Comparison of ENCODE assay signal across 8 cellular contexts in the genomic region with DNA sequence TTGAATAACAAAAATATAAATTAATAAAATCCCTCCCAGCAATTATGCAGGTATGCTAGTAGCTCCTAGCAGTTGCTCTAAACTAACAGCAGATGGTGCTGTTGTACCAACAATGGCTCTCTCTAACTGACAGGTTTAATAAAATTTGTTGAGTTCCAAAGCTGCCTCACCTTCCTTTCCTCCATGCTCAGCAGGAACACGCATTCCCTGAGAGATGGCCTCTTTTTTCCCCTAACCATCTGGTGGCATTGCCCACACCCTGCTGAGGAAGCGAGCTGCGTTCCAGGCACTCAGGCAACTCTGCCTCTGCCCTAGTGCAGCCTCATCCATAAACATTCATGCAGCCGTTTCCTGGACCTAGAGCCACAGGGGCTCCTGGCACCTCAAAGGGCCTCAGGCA.
DNase-seq lines count a peak whose midpoint lies in the region; ATAC-seq lines count a peak whose summit lies in the region.

No MANE protein-coding gene starts in this region.

- peak in 1 of 2 donors; percentile 11 for DNase-seq in activated naive CD4-positive, alpha-beta T cell treated with anti-CD3 and anti-CD28 coated beads, Interleukin-2, amount 50 U/mL, for 72 hours (ENCODE audit: low spot score in 2 of 2)
- no peak for DNase-seq in activated naive CD4-positive, alpha-beta T cell treated with Interleukin-2 at 50 U/mL for 16 hours
- DNase-seq in NCI-H2227 (lab: John Stamatoyannopoulos, UW; ENCODE audit: unreplicated experiment) (peak; percentile 63), activated T-cell treated with anti-CD3 and anti-CD28 coated beads for 4 hours (peak; percentile 11), glomerular endothelial cell (ENCODE audit: extremely low read depth, low read depth, low spot score) (peak; percentile 44), trophoblast cell (peak; percentile 16 to 90)

- no peak overlapping the region for H2BK120ac ChIP-seq in trophoblast cell (ENCODE audit: insufficient read depth, low read length, poor library complexity)

- no peak overlapping the region for H3K23ac ChIP-seq in trophoblast cell (ENCODE audit: low read length)

- H2BK12ac ChIP-seq in trophoblast cell (ENCODE audit: low read length), result no peak overlapping the region

- no peak overlapping the region for H4K91ac ChIP-seq in trophoblast cell (ENCODE audit: low read depth, low read length)

- no peak overlapping the region for H3K9ac ChIP-seq in trophoblast cell (ENCODE audit: low read length)

- H3K27ac ChIP-seq in trophoblast cell (ENCODE audit: low read depth, low read length), result no peak overlapping the region

- no peaks in the 10 kb centered on the region for H3K36me3 ChIP-seq in trophoblast cell (ENCODE audit: control insufficient read depth in 1 of 2, insufficient read depth in 2 of 2, low read length in 2 of 2)

- no peaks in the 10 kb centered on the region for H3K27me3 ChIP-seq in trophoblast cell (ENCODE audit: insufficient read depth, low read length)

- peaks cover 2% of the 10 kb centered on the region for H3K9me3 ChIP-seq in trophoblast cell (ENCODE audit: insufficient read depth, low read depth, low read length)

- no peak overlapping the region for H3K18ac ChIP-seq in trophoblast cell (ENCODE audit: low read length)

- H4K12ac ChIP-seq in trophoblast cell (ENCODE audit: low read depth, low read length), result no peak overlapping the region

- no CpG with 5 or more reads among the region's 4 CpGs for WGBS in trophoblast cell (ENCODE audit: extremely low coverage, insufficient coverage, insufficient read length)

- no peak overlapping the region for H3K14ac ChIP-seq in trophoblast cell (ENCODE audit: low read length)

- no peak overlapping the region for H2BK5ac ChIP-seq in trophoblast cell (ENCODE audit: low read depth, low read length, poor library complexity)

- H3K4me1 ChIP-seq in trophoblast cell (ENCODE audit: control insufficient read depth in 1 of 2, insufficient read depth in 2 of 2, low read length in 2 of 2), result peaks cover 0 to 3% of the 10 kb centered on the region in 2 experiments

- H3K27ac Mint-ChIP-seq in activated naive CD4-positive, alpha-beta T cell treated with anti-CD3 and anti-CD28 coated beads, Interleukin-2, amount 50 U/mL, for 72 hours, result no peak overlapping the region

- H3K79me1 ChIP-seq in trophoblast cell (ENCODE audit: low read length), result no peaks in the 10 kb centered on the region

- H3K79me2 ChIP-seq in trophoblast cell (ENCODE audit: control insufficient read depth, insufficient read depth, low read length, poor library complexity), result no peaks in the 10 kb centered on the region

- H2AK5ac ChIP-seq in trophoblast cell (ENCODE audit: low read length), result no peak overlapping the region

- peak; percentile 79 to 80 for ATAC-seq in activated naive CD4-positive, alpha-beta T cell treated with anti-CD3 and anti-CD28 coated beads, Interleukin-2, amount 50 U/mL, for 72 hours
- peak; percentile 57 for ATAC-seq in HG02588 (IDR thresholded peaks at IDR 0.05; ENCODE audit: unreplicated experiment)
- no peak for ATAC-seq in GM21381 (IDR thresholded peaks at IDR 0.05; ENCODE audit: unreplicated experiment)

- H4K8ac ChIP-seq in trophoblast cell (ENCODE audit: low read depth, low read length), result no peak overlapping the region

- no peak overlapping the region for H3K4ac ChIP-seq in trophoblast cell (ENCODE audit: low read depth, low read length)

- H2AFZ ChIP-seq in trophoblast cell (ENCODE audit: insufficient read depth, low read length, poor library complexity), result no peak overlapping the region

- H3K9me3 Mint-ChIP-seq in activated naive CD4-positive, alpha-beta T cell treated with anti-CD3 and anti-CD28 coated beads, Interleukin-2, amount 50 U/mL, for 72 hours, result no peaks in the 10 kb centered on the region

- H3K4me3 ChIP-seq in trophoblast cell (ENCODE audit: low read depth, low read length), result peak overlapping the region; percentile 20

- H3K36me3 Mint-ChIP-seq in activated naive CD4-positive, alpha-beta T cell treated with anti-CD3 and anti-CD28 coated beads, Interleukin-2, amount 50 U/mL, for 72 hours, result no peaks in the 10 kb centered on the region

- H3K4me2 ChIP-seq in trophoblast cell (ENCODE audit: low read length), result no peak overlapping the region
